ENCODE assay signal across 25 cellular contexts in the genomic region with DNA sequence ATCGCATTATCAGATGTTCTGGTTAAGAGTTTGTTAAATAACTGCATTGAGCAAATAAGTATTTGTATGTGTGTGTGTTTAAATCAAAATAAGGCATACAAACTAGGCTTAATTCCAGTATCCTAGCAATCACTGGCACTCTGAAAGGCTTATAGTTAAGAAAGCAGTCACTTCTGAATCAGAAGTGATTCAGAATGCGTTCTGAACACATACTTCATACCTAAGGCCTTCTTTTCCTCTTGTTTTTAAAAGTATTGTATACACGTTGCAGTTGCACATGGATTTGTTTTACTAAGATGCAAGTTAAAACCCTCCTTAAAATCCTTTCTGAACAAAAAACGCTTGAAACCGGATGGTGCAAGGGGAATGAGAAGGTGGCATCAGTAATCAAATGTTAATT.
DNase-seq lines count a peak whose midpoint lies in the region; ATAC-seq and TF ChIP-seq lines count a peak whose summit lies in the region.
"Had no signal": no experiment of that assay in that cellular context is flagged by ENCODE, and none has a peak within 500 bp of the region (broad histone marks: within the 10 kb centered on the region; RNA-seq: fewer than 3 reads in every experiment).

No MANE protein-coding gene starts in this region.

- no peak for ATAC-seq in upper lobe of right lung
- ATAC-seq in HG03135 (IDR thresholded peaks at IDR 0.05; ENCODE audit: unreplicated experiment), result no peak
- ATAC-seq: activated CD8-positive, alpha-beta T cell treated with anti-CD3 and anti-CD28 coated beads, Interleukin-2, amount 10 ng/mL, durations not matched to agents 7 days and 5 days; GM12878; left lobe of liver; mucosa of descending colon had no signal

- H3K4me1 ChIP-seq in iPS-20b (ENCODE audit: insufficient read depth, low read length), result peaks cover 15% of the 10 kb centered on the region
- peaks cover 23% of the 10 kb centered on the region for H3K4me1 ChIP-seq in upper lobe of right lung

- H3K9ac ChIP-seq in iPS-20b (ENCODE audit: low read depth, low read length), result peak overlapping the region; percentile 55; the same call in 1 of the 2 replicates
- H3K9ac ChIP-seq: KMS-11 had no signal

- DNase-seq in HCEC 1CT, result peak; percentile 71
- peak; percentile 34 for DNase-seq in astrocyte of the spinal cord (ENCODE audit: low read depth, low spot score)
- DNase-seq in upper lobe of right lung, result no peak
- DNase-seq in head of caudate nucleus, result no peak
- DNase-seq in activated T-helper 2 cell treated with anti-CD3 and anti-CD28 coated beads, Interferon-gamma antibody, Interleukin-2, Interleukin-4, amounts not matched to agents 10 μg/mL and 5 μg/mL and 100 μg/mL, durations not matched to agents 14 hours and 24 hours and 36 hours (ENCODE audit: low spot score), result no peak
- DNase-seq: activated CD4-positive, CD25-positive, alpha-beta regulatory T cell; activated CD8-positive, alpha-beta T cell treated with anti-CD3 and anti-CD28 coated beads, Interleukin-2, amount 10 ng/mL, durations not matched to agents 7 days and 5 days; activated naive CD4-positive, alpha-beta T cell treated with Interleukin-2 at 50 U/mL for 16 hours; activated T-cell treated with anti-CD3 and anti-CD28 coated beads, Interleukin-2, amount 50 U/mL, for 24 hours; CD4-positive, alpha-beta T cell; cerebellar nuclear complex; DMS53; effector CD8-positive, alpha-beta T cell; glutamatergic neuron; mucosa of descending colon; NCI-H1694 treated with DMSO at 0.1 percent for 48 hours; NCI-H526 treated with DMSO at 0.1 percent for 48 hours; posterior cingulate gyrus; sigmoid colon had no signal

- H3K9me3 ChIP-seq in iPS-20b (ENCODE audit: insufficient read depth, low read depth, low read length) (no peaks in the 10 kb centered on the region), upper lobe of right lung (no peaks in the 10 kb centered on the region)
- H3K9me3 ChIP-seq: esophagus muscularis mucosa, mucosa of descending colon, sigmoid colon had no signal

- intact Hi-C loops in upper lobe of right lung (cut with DNase I), result no loop called here
- intact Hi-C loops in head of caudate nucleus (cut with DNase I), result no loop called here
- intact Hi-C loops in activated T-helper 2 cell treated with anti-CD3 and anti-CD28 coated beads, Interferon-gamma antibody, Interleukin-2, Interleukin-4, amounts not matched to agents 10 μg/mL and 5 μg/mL and 100 μg/mL, durations not matched to agents 14 hours and 24 hours and 36 hours (cut with micrococcal nuclease), result no loop called here

- no peaks in the 10 kb centered on the region for H3K27me3 Mint-ChIP-seq in activated T-helper 2 cell treated with anti-CD3 and anti-CD28 coated beads, Interferon-gamma antibody, Interleukin-2, Interleukin-4, amounts not matched to agents 10 μg/mL and 5 μg/mL and 100 μg/mL, durations not matched to agents 14 hours and 24 hours and 36 hours (ENCODE audit: low read depth)
- H3K27me3 Mint-ChIP-seq: activated T-cell treated with anti-CD3 and anti-CD28 coated beads, Interleukin-2, amount 50 U/mL, for 24 hours; CD4-positive, alpha-beta T cell had no signal

- no peaks in the 10 kb centered on the region for H3K36me3 ChIP-seq in iPS-20b (ENCODE audit: insufficient read depth, low read depth, low read length)
- no peaks in the 10 kb centered on the region for H3K36me3 ChIP-seq in upper lobe of right lung
- H3K36me3 ChIP-seq: esophagus muscularis mucosa, sigmoid colon had no signal

- H3K36me3 Mint-ChIP-seq in activated T-helper 2 cell treated with anti-CD3 and anti-CD28 coated beads, Interferon-gamma antibody, Interleukin-2, Interleukin-4, amounts not matched to agents 10 μg/mL and 5 μg/mL and 100 μg/mL, durations not matched to agents 14 hours and 24 hours and 36 hours (ENCODE audit: low read depth), result no peaks in the 10 kb centered on the region

- no peak overlapping the region for H3K4me3 Mint-ChIP-seq in activated T-helper 2 cell treated with anti-CD3 and anti-CD28 coated beads, Interferon-gamma antibody, Interleukin-2, Interleukin-4, amounts not matched to agents 10 μg/mL and 5 μg/mL and 100 μg/mL, durations not matched to agents 14 hours and 24 hours and 36 hours (ENCODE audit: low read depth)
- H3K4me3 Mint-ChIP-seq: activated CD8-positive, alpha-beta T cell treated with anti-CD3 and anti-CD28 coated beads, Interleukin-2, amount 10 ng/mL, durations not matched to agents 7 days and 5 days; activated T-cell treated with anti-CD3 and anti-CD28 coated beads, Interleukin-2, amount 50 U/mL, for 24 hours; CD4-positive, alpha-beta T cell had no signal

- no peak overlapping the region for H3K4me3 ChIP-seq in astrocyte of the spinal cord (ENCODE audit: low read depth, low read length)
- H3K4me3 ChIP-seq in iPS-20b (ENCODE audit: low read length), result no peak overlapping the region
- H3K4me3 ChIP-seq in upper lobe of right lung, result no peak overlapping the region
- H3K4me3 ChIP-seq: esophagus muscularis mucosa, GM12878, mucosa of descending colon, sigmoid colon had no signal

- no peaks in the 10 kb centered on the region for H3K9me3 Mint-ChIP-seq in activated T-helper 2 cell treated with anti-CD3 and anti-CD28 coated beads, Interferon-gamma antibody, Interleukin-2, Interleukin-4, amounts not matched to agents 10 μg/mL and 5 μg/mL and 100 μg/mL, durations not matched to agents 14 hours and 24 hours and 36 hours
- H3K9me3 Mint-ChIP-seq: activated T-cell treated with anti-CD3 and anti-CD28 coated beads, Interleukin-2, amount 50 U/mL, for 24 hours; CD4-positive, alpha-beta T cell had no signal

- peaks cover 7% of the 10 kb centered on the region for H3K4me1 Mint-ChIP-seq in activated T-helper 2 cell treated with anti-CD3 and anti-CD28 coated beads, Interferon-gamma antibody, Interleukin-2, Interleukin-4, amounts not matched to agents 10 μg/mL and 5 μg/mL and 100 μg/mL, durations not matched to agents 14 hours and 24 hours and 36 hours (ENCODE audit: low read depth)

- TF ChIP-seq CTCF in astrocyte of the spinal cord (IDR thresholded peaks at IDR 0.05; ENCODE audit: low read depth, low read length), result no peak
- no peak for TF ChIP-seq CTCF in upper lobe of right lung (IDR thresholded peaks at IDR 0.05)

- H3K27ac ChIP-seq in iPS-20b (ENCODE audit: low read length), result no peak overlapping the region
- peak overlapping the region; percentile 26 for H3K27ac ChIP-seq in upper lobe of right lung
- H3K27ac ChIP-seq: esophagus muscularis mucosa, KMS-11, sigmoid colon had no signal

- H3K27ac Mint-ChIP-seq in activated T-helper 2 cell treated with anti-CD3 and anti-CD28 coated beads, Interferon-gamma antibody, Interleukin-2, Interleukin-4, amounts not matched to agents 10 μg/mL and 5 μg/mL and 100 μg/mL, durations not matched to agents 14 hours and 24 hours and 36 hours, result no peak overlapping the region
- H3K27ac Mint-ChIP-seq: activated CD8-positive, alpha-beta T cell treated with anti-CD3 and anti-CD28 coated beads, Interleukin-2, amount 10 ng/mL, durations not matched to agents 7 days and 5 days; activated T-cell treated with anti-CD3 and anti-CD28 coated beads, Interleukin-2, amount 50 U/mL, for 24 hours; CD4-positive, alpha-beta T cell had no signal

- H3K27me3 ChIP-seq in iPS-20b (ENCODE audit: insufficient read depth, low read length), result no peaks in the 10 kb centered on the region
- no peaks in the 10 kb centered on the region for H3K27me3 ChIP-seq in upper lobe of right lung
- H3K27me3 ChIP-seq: esophagus muscularis mucosa, sigmoid colon had no signal

- in situ Hi-C loops in astrocyte of the spinal cord (cut with HindIII; ENCODE audit: low sequenced_read_pairs), result no loop called here

Comparison
In these comparisons a context has a peak if more than half of its experiments do, and no peak if none do; other contexts are left out.
1. DNase-seq: peak in HCEC 1CT (single experiment) and astrocyte of the spinal cord (single experiment); none in upper lobe of right lung (single experiment), head of caudate nucleus (0 of 42) and activated T-helper 2 cell treated with anti-CD3 and anti-CD28 coated beads, Interferon-gamma antibody, Interleukin-2, Interleukin-4, amounts not matched to agents 10 μg/mL and 5 μg/mL and 100 μg/mL, durations not matched to agents 14 hours and 24 hours and 36 hours (single experiment).